37 cellular contexts compared by ENCODE assay signal in genomic region chr4:1618438-1618837, GRCh38.
"Had no signal": no experiment of that assay in that cellular context is flagged by ENCODE, and none has a peak within 500 bp of the region (broad histone marks: within the 10 kb centered on the region; RNA-seq: fewer than 3 reads in every experiment).

No MANE protein-coding gene starts in this region.

- H3K27ac ChIP-seq: adrenal gland, ascending aorta, body of pancreas, brain microvascular endothelial cell, breast epithelium, cardiac muscle cell had no signal

- H3K36me3 ChIP-seq: adrenal gland, ascending aorta, brain microvascular endothelial cell, breast epithelium, cardiac muscle cell had no signal

- H3K27me3 Mint-ChIP-seq: activated naive CD4-positive, alpha-beta T cell treated with anti-CD3 and anti-CD28 coated beads, Interleukin-2, amount 10 ng/mL, durations not matched to agents 7 days and 5 days; activated naive CD4-positive, alpha-beta T cell treated with anti-CD3 and anti-CD28 coated beads, Interleukin-2, amount 50 U/mL, for 24 hours; activated naive CD8-positive, alpha-beta T cell; activated naive CD8-positive, alpha-beta T cell treated with anti-CD3 and anti-CD28 coated beads for 36 hours; activated naive CD8-positive, alpha-beta T cell treated with anti-CD3 and anti-CD28 coated beads, Interleukin-2, amount 10 ng/mL, durations not matched to agents 7 days and 5 days; activated naive CD8-positive, alpha-beta T cell treated with anti-CD3 and anti-CD28 coated beads, Interleukin-2, amount 50 U/mL, for 24 hours; activated T-cell treated with anti-CD3 and anti-CD28 coated beads, Interleukin-2, amount 50 U/mL, for 24 hours; activated T-helper 17 cell treated with anti-CD3 and anti-CD28 coated beads, Interleukin-2, amount 50 U/mL, for 72 hours; central memory CD8-positive, alpha-beta T cell had no signal

- H3K9me3 ChIP-seq: adrenal gland had no signal

- H3K9me3 Mint-ChIP-seq: activated naive CD4-positive, alpha-beta T cell treated with anti-CD3 and anti-CD28 coated beads, Interleukin-2, amount 50 U/mL, for 24 hours had no signal

- H3K4me1 ChIP-seq: adrenal gland, ascending aorta, body of pancreas, breast epithelium had no signal

- H3K4me3 Mint-ChIP-seq: activated naive CD4-positive, alpha-beta T cell treated with anti-CD3 and anti-CD28 coated beads for 36 hours; activated naive CD4-positive, alpha-beta T cell treated with anti-CD3 and anti-CD28 coated beads, Interleukin-2, amount 10 ng/mL, durations not matched to agents 7 days and 5 days; activated naive CD4-positive, alpha-beta T cell treated with anti-CD3 and anti-CD28 coated beads, Interleukin-2, amount 50 U/mL, for 24 hours; activated naive CD8-positive, alpha-beta T cell; activated naive CD8-positive, alpha-beta T cell treated with anti-CD3 and anti-CD28 coated beads for 36 hours; activated naive CD8-positive, alpha-beta T cell treated with anti-CD3 and anti-CD28 coated beads, Interleukin-2, amount 10 ng/mL, durations not matched to agents 7 days and 5 days; activated naive CD8-positive, alpha-beta T cell treated with anti-CD3 and anti-CD28 coated beads, Interleukin-2, amount 50 U/mL, for 24 hours; activated T-cell treated with anti-CD3 and anti-CD28 coated beads, Interleukin-2, amount 50 U/mL, for 24 hours; activated T-cell treated with anti-CD3 and anti-CD28 coated beads, Interleukin-2, amount 50 U/mL, for 4 hours; activated T-cell treated with anti-CD3 and anti-CD28 coated beads, Interleukin-2, amount 50 U/mL, for 72 hours; activated T-helper 1 cell treated with anti-CD3 and anti-CD28 coated beads, Interleukin-12 subunit alpha, Interleukin-12 subunit beta, Interleukin-2, Interleukin-4 antibody, amounts not matched to agents 30 ng/mL and 10 ng/mL and 1 ng/mL, durations not matched to agents 14 hours and 24 hours and 36 hours; activated T-helper 17 cell treated with anti-CD3 and anti-CD28 coated beads, Interleukin-2, amount 50 U/mL, for 72 hours; brain; central memory CD8-positive, alpha-beta T cell had no signal

- H3K27ac Mint-ChIP-seq: activated naive CD4-positive, alpha-beta T cell treated with anti-CD3 and anti-CD28 coated beads for 36 hours; activated naive CD4-positive, alpha-beta T cell treated with anti-CD3 and anti-CD28 coated beads, Interleukin-2, amount 10 ng/mL, durations not matched to agents 7 days and 5 days; activated naive CD4-positive, alpha-beta T cell treated with anti-CD3 and anti-CD28 coated beads, Interleukin-2, amount 50 U/mL, for 24 hours; activated naive CD8-positive, alpha-beta T cell; activated naive CD8-positive, alpha-beta T cell treated with anti-CD3 and anti-CD28 coated beads for 36 hours; activated naive CD8-positive, alpha-beta T cell treated with anti-CD3 and anti-CD28 coated beads, Interleukin-2, amount 10 ng/mL, durations not matched to agents 7 days and 5 days; activated naive CD8-positive, alpha-beta T cell treated with anti-CD3 and anti-CD28 coated beads, Interleukin-2, amount 50 U/mL, for 24 hours; activated T-cell treated with anti-CD3 and anti-CD28 coated beads, Interleukin-2, amount 50 U/mL, for 24 hours; activated T-cell treated with anti-CD3 and anti-CD28 coated beads, Interleukin-2, amount 50 U/mL, for 72 hours; activated T-helper 1 cell treated with anti-CD3 and anti-CD28 coated beads, Interleukin-12 subunit alpha, Interleukin-12 subunit beta, Interleukin-2, Interleukin-4 antibody, amounts not matched to agents 30 ng/mL and 10 ng/mL and 1 ng/mL, durations not matched to agents 14 hours and 24 hours and 36 hours; activated T-helper 17 cell treated with anti-CD3 and anti-CD28 coated beads, Interleukin-2, amount 50 U/mL, for 72 hours; activated T-helper 2 cell treated with anti-CD3 and anti-CD28 coated beads, Interferon-gamma antibody, Interleukin-2, Interleukin-4, amounts not matched to agents 10 μg/mL and 5 μg/mL and 100 μg/mL, durations not matched to agents 14 hours and 24 hours and 36 hours; brain had no signal

- DNase-seq: activated effector memory CD4-positive, alpha-beta T cell treated with anti-CD3 and anti-CD28 coated beads, Interleukin-2, amount 50 U/mL, for 16 hours; activated effector memory CD4-positive, alpha-beta T cell treated with Interleukin-2 at 50 U/mL for 16 hours; activated gamma-delta T cell; activated gamma-delta T cell treated with Interleukin-2 at 50 U/mL for 16 hours; activated naive CD4-positive, alpha-beta T cell; activated naive CD4-positive, alpha-beta T cell treated with anti-CD3 and anti-CD28 coated beads for 36 hours; activated naive CD4-positive, alpha-beta T cell treated with anti-CD3 and anti-CD28 coated beads, Interleukin-2, amount 10 ng/mL, durations not matched to agents 7 days and 5 days; activated naive CD4-positive, alpha-beta T cell treated with anti-CD3 and anti-CD28 coated beads, Interleukin-2, amount 50 U/mL, for 16 hours; activated naive CD4-positive, alpha-beta T cell treated with Interleukin-2 at 50 U/mL for 16 hours; activated naive CD8-positive, alpha-beta T cell treated with anti-CD3 and anti-CD28 coated beads for 36 hours; activated naive CD8-positive, alpha-beta T cell treated with anti-CD3 and anti-CD28 coated beads, Interleukin-2, amount 10 ng/mL, durations not matched to agents 7 days and 5 days; activated naive CD8-positive, alpha-beta T cell treated with anti-CD3 and anti-CD28 coated beads, Interleukin-2, amount 50 U/mL, for 24 hours; activated T-cell treated with anti-CD3 and anti-CD28 coated beads for 4 hours; activated T-cell treated with anti-CD3 and anti-CD28 coated beads, Interleukin-2, amount 50 U/mL, for 1 hour; activated T-cell treated with anti-CD3 and anti-CD28 coated beads, Interleukin-2, amount 50 U/mL, for 24 hours; activated T-cell treated with anti-CD3 and anti-CD28 coated beads, Interleukin-2, amount 50 U/mL, for 4 hours; activated T-cell treated with anti-CD3 and anti-CD28 coated beads, Interleukin-2, amount 50 U/mL, for 48 hours; activated T-cell treated with anti-CD3 and anti-CD28 coated beads, Interleukin-2, amount 50 U/mL, for 72 hours; adrenal gland; amniotic stem cell; amygdala; anterior cingulate cortex; aorta; body of pancreas; brain microvascular endothelial cell; central memory CD4-positive, alpha-beta T cell; cerebellar nuclear complex had no signal

- H3K27me3 ChIP-seq: adrenal gland, ascending aorta, body of pancreas, brain microvascular endothelial cell, breast epithelium, cardiac muscle cell had no signal

- H3K4me1 Mint-ChIP-seq: brain had no signal

- H3K36me3 Mint-ChIP-seq: activated naive CD4-positive, alpha-beta T cell treated with anti-CD3 and anti-CD28 coated beads, Interleukin-2, amount 50 U/mL, for 24 hours; activated naive CD8-positive, alpha-beta T cell; activated naive CD8-positive, alpha-beta T cell treated with anti-CD3 and anti-CD28 coated beads for 36 hours; activated naive CD8-positive, alpha-beta T cell treated with anti-CD3 and anti-CD28 coated beads, Interleukin-2, amount 10 ng/mL, durations not matched to agents 7 days and 5 days; brain had no signal

- H3K4me3 ChIP-seq: adrenal gland, ascending aorta, body of pancreas, breast epithelium, cardiac muscle cell had no signal
